ENCODE assay signal across 19 cellular contexts in the genomic region with DNA sequence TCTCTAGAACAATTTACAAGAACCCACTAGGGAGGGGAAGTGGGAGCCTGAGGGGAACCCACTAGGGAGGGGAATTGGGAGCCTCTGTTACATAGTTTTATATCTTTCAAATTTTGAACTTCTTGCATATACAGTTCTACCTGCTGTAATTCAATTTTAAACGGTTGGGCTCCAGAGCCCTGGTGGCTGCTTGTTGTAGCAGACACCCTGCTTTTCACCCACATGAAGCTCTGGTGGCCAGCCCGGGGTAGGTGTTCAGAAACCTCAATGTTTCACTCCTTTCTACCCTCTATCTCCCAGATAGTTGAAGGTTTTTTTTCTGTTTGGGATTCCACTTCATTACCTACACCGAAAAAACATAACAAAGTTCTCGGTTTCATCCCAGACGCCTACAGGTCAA.
DNase-seq lines count a peak whose midpoint lies in the region; ATAC-seq and TF ChIP-seq lines count a peak whose summit lies in the region.
"Had no signal": no experiment of that assay in that cellular context is flagged by ENCODE, and none has a peak within 500 bp of the region (broad histone marks: within the 10 kb centered on the region; RNA-seq: fewer than 3 reads in every experiment).

No MANE protein-coding gene starts in this region.

- TF ChIP-seq CTCF in GM20000 (IDR thresholded peaks at IDR 0.05; ENCODE audit: extremely low read depth, missing control alignments): no peak
- TF ChIP-seq CTCF in WTC11 (IDR thresholded peaks at IDR 0.05): no peak
- TF ChIP-seq CTCF in neural crest cell (conservative IDR thresholded peaks at IDR 0.05): no peak

- H3K9me3 Mint-ChIP-seq in WTC11 (no peaks in the 10 kb centered on the region), neural crest cell (no peaks in the 10 kb centered on the region)

- H3K27me3 Mint-ChIP-seq in WTC11 (ENCODE audit: low read depth) (peaks cover 85% of the 10 kb centered on the region), neural crest cell (ENCODE audit: low read depth) (peaks cover 91% of the 10 kb centered on the region)

- H3K27ac Mint-ChIP-seq in WTC11 (no peak overlapping the region), neural crest cell (ENCODE audit: unreplicated experiment) (no peak overlapping the region)

- peaks cover 49% of the 10 kb centered on the region for H3K4me1 Mint-ChIP-seq in WTC11
- H3K4me1 Mint-ChIP-seq in neural crest cell: peaks cover 18% of the 10 kb centered on the region

- H3K4me3 Mint-ChIP-seq in WTC11 (peak overlapping the region; percentile 69), neural crest cell (peak overlapping the region; percentile 13)

- POLR2A ChIA-PET in WTC11 (lab: Charles Lee): no interaction called here

- CTCF ChIA-PET in WTC11 (lab: Charles Lee): interaction anchor here (0.9 to 3.2 kb wide), 8 partner anchors 32 to 154 kb away, joined by 3 to 33 read pairs (median 4); no protein-coding TSS in a partner anchor

- DNase-seq in 8988T (peak; percentile 32), GM20000 (ENCODE audit: low spot score) (peak; percentile 28), WTC11 (ENCODE audit: low spot score) (no peak), neural crest cell (ENCODE audit: low read depth, low spot score) (no peak)
- DNase-seq: Calu3; CD4-positive, alpha-beta memory T cell; DMS53; GOT3; Kasumi-1; MM.1S; NCI-H1105; NCI-H1694; NCI-H2107; NCI-H2227 treated with DMSO at 0.1 percent for 48 hours; NCI-H526 treated with DMSO at 0.1 percent for 48 hours; SIG-M5 had no signal

- no peaks in the 10 kb centered on the region for H3K36me3 Mint-ChIP-seq in WTC11
- H3K36me3 Mint-ChIP-seq in neural crest cell (ENCODE audit: low read depth): no peaks in the 10 kb centered on the region
- H3K36me3 Mint-ChIP-seq: CD4-positive, alpha-beta memory T cell had no signal

- no peak for ATAC-seq in WTC11
- no peak for ATAC-seq in GM19035 (IDR thresholded peaks at IDR 0.05; ENCODE audit: unreplicated experiment)
- no peak for ATAC-seq in GM21526 (IDR thresholded peaks at IDR 0.05; ENCODE audit: low FRiP score, unreplicated experiment)
- ATAC-seq in GM18868 (IDR thresholded peaks at IDR 0.05; ENCODE audit: unreplicated experiment): no peak

TF ChIP-seq in WTC11, 78 proteins besides CTCF, POLR2A, EP300 and RAD21:
- TF ChIP-seq CBFB (CRISPR knock-in tag; IDR thresholded peaks at IDR 0.05; ENCODE audit: low read depth): no peak
- TF ChIP-seq KAT7 (CRISPR knock-in tag; IDR thresholded peaks at IDR 0.05; ENCODE audit: borderline replicate concordance): no peak
- TF ChIP-seq, protein P1, sequence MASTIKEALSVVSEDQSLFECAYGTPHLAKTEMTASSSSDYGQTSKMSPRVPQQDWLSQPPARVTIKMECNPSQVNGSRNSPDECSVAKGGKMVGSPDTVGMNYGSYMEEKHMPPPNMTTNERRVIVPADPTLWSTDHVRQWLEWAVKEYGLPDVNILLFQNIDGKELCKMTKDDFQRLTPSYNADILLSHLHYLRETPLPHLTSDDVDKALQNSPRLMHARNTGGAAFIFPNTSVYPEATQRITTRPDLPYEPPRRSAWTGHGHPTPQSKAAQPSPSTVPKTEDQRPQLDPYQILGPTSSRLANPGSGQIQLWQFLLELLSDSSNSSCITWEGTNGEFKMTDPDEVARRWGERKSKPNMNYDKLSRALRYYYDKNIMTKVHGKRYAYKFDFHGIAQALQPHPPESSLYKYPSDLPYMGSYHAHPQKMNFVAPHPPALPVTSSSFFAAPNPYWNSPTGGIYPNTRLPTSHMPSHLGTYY (CRISPR knock-in tag; IDR thresholded peaks at IDR 0.05): no peak
- TF ChIP-seq ZNF396 (CRISPR knock-in tag; IDR thresholded peaks at IDR 0.05; ENCODE audit: borderline replicate concordance): no peak
- no peak for TF ChIP-seq ZNF317 (CRISPR knock-in tag; IDR thresholded peaks at IDR 0.05; ENCODE audit: borderline replicate concordance, low read depth)
- no peak for TF ChIP-seq ZNF138 (CRISPR knock-in tag; conservative IDR thresholded peaks at IDR 0.05)

Comparison
In these comparisons a context has a peak if more than half of its experiments do, and no peak if none do; other contexts are left out.
1. DNase-seq: peak in 8988T (single experiment) and GM20000 (single experiment); none in WTC11 (single experiment) and neural crest cell (single experiment).